1 cellular context compared by ENCODE assay signal in genomic region chr16:30409125-30410060, GRCh38.
TF ChIP-seq lines count a peak whose summit lies in the region.

No MANE protein-coding gene starts in this region.

TF ChIP-seq in HEK293, 187 proteins besides CTCF, POLR2A, EP300 and RAD21 (continued from another document):
- no peak for TF ChIP-seq ZNF112 (tag by site-specific recombination; IDR thresholded peaks at IDR 0.05)
- TF ChIP-seq ZNF600 (tag by site-specific recombination; IDR thresholded peaks at IDR 0.05), result 0 out of 2 replicates have a peak, but pooled peaks have one; percentile 22
- TF ChIP-seq, protein P1, sequence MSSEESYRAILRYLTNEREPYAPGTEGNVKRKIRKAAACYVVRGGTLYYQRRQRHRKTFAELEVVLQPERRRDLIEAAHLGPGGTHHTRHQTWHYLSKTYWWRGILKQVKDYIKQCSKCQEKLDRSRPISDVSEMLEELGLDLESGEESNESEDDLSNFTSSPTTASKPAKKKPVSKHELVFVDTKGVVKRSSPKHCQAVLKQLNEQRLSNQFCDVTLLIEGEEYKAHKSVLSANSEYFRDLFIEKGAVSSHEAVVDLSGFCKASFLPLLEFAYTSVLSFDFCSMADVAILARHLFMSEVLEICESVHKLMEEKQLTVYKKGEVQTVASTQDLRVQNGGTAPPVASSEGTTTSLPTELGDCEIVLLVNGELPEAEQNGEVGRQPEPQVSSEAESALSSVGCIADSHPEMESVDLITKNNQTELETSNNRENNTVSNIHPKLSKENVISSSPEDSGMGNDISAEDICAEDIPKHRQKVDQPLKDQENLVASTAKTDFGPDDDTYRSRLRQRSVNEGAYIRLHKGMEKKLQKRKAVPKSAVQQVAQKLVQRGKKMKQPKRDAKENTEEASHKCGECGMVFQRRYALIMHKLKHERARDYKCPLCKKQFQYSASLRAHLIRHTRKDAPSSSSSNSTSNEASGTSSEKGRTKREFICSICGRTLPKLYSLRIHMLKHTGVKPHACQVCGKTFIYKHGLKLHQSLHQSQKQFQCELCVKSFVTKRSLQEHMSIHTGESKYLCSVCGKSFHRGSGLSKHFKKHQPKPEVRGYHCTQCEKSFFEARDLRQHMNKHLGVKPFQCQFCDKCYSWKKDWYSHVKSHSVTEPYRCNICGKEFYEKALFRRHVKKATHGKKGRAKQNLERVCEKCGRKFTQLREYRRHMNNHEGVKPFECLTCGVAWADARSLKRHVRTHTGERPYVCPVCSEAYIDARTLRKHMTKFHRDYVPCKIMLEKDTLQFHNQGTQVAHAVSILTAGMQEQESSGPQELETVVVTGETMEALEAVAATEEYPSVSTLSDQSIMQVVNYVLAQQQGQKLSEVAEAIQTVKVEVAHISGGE (tag by site-specific recombination; conservative IDR thresholded peaks at IDR 0.05; ENCODE audit: low read depth), result 0 out of 2 replicates have a peak, but pooled peaks have one; percentile 30
- no peak for TF ChIP-seq ATF2 (tag by site-specific recombination; IDR thresholded peaks at IDR 0.05; ENCODE audit: low read depth)
- TF ChIP-seq IKZF3 (tag by site-specific recombination; IDR thresholded peaks at IDR 0.05), result peak; percentile 97
- TF ChIP-seq ZNF2 (tag by site-specific recombination; IDR thresholded peaks at IDR 0.05), result peak; percentile 48; the same call in 1 of the 2 replicates
- no peak for TF ChIP-seq ZNF10 (tag by site-specific recombination; IDR thresholded peaks at IDR 0.05)
- no peak for TF ChIP-seq ZNF473 (tag by site-specific recombination; IDR thresholded peaks at IDR 0.05)
- TF ChIP-seq, protein P2, sequence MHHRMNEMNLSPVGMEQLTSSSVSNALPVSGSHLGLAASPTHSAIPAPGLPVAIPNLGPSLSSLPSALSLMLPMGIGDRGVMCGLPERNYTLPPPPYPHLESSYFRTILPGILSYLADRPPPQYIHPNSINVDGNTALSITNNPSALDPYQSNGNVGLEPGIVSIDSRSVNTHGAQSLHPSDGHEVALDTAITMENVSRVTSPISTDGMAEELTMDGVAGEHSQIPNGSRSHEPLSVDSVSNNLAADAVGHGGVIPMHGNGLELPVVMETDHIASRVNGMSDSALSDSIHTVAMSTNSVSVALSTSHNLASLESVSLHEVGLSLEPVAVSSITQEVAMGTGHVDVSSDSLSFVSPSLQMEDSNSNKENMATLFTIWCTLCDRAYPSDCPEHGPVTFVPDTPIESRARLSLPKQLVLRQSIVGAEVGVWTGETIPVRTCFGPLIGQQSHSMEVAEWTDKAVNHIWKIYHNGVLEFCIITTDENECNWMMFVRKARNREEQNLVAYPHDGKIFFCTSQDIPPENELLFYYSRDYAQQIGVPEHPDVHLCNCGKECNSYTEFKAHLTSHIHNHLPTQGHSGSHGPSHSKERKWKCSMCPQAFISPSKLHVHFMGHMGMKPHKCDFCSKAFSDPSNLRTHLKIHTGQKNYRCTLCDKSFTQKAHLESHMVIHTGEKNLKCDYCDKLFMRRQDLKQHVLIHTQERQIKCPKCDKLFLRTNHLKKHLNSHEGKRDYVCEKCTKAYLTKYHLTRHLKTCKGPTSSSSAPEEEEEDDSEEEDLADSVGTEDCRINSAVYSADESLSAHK (tag by site-specific recombination; IDR thresholded peaks at IDR 0.05), result no peak
- TF ChIP-seq ZBTB6 (tag by site-specific recombination; IDR thresholded peaks at IDR 0.05), result 0 out of 2 replicates have a peak, but pooled peaks have one; percentile 38
- TF ChIP-seq ZBTB20 (tag by site-specific recombination; IDR thresholded peaks at IDR 0.05), result peak; percentile 91
- TF ChIP-seq ZFP69B (tag by site-specific recombination; IDR thresholded peaks at IDR 0.05), result 0 out of 2 replicates have a peak, but pooled peaks have one; percentile 52
- TF ChIP-seq KLF8 (tag by site-specific recombination; IDR thresholded peaks at IDR 0.05), result 0 out of 2 replicates have a peak, but pooled peaks have one; percentile 20
- TF ChIP-seq, protein P3, sequence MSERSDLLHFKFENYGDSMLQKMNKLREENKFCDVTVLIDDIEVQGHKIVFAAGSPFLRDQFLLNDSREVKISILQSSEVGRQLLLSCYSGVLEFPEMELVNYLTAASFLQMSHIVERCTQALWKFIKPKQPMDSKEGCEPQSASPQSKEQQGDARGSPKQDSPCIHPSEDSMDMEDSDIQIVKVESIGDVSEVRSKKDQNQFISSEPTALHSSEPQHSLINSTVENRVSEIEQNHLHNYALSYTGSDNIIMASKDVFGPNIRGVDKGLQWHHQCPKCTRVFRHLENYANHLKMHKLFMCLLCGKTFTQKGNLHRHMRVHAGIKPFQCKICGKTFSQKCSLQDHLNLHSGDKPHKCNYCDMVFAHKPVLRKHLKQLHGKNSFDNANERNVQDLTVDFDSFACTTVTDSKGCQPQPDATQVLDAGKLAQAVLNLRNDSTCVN (tag by site-specific recombination; optimal IDR thresholded peaks at IDR 0.05), result peak; percentile 20
- TF ChIP-seq ZNF548 (tag by site-specific recombination; IDR thresholded peaks at IDR 0.05), result no peak
- no peak for TF ChIP-seq ZNF585B (tag by site-specific recombination; IDR thresholded peaks at IDR 0.05)
- no peak for TF ChIP-seq ZNF513 (tag by site-specific recombination; IDR thresholded peaks at IDR 0.05)
- TF ChIP-seq KLF1 (tag by site-specific recombination; IDR thresholded peaks at IDR 0.05), result no peak
- TF ChIP-seq ZFHX2 (tag by site-specific recombination; conservative IDR thresholded peaks at IDR 0.05), result peak; percentile 65
- TF ChIP-seq, protein P4, sequence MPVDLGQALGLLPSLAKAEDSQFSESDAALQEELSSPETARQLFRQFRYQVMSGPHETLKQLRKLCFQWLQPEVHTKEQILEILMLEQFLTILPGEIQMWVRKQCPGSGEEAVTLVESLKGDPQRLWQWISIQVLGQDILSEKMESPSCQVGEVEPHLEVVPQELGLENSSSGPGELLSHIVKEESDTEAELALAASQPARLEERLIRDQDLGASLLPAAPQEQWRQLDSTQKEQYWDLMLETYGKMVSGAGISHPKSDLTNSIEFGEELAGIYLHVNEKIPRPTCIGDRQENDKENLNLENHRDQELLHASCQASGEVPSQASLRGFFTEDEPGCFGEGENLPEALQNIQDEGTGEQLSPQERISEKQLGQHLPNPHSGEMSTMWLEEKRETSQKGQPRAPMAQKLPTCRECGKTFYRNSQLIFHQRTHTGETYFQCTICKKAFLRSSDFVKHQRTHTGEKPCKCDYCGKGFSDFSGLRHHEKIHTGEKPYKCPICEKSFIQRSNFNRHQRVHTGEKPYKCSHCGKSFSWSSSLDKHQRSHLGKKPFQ (tag by site-specific recombination; IDR thresholded peaks at IDR 0.05), result no peak
- TF ChIP-seq ZBTB44 (tag by site-specific recombination; IDR thresholded peaks at IDR 0.05), result 0 out of 2 replicates have a peak, but pooled peaks have one; percentile 18
- TF ChIP-seq ZNF211 (tag by site-specific recombination; IDR thresholded peaks at IDR 0.05; ENCODE audit: low read depth), result no peak
- peak; percentile 37; the same call in 1 of the 2 replicates for TF ChIP-seq SP7 (tag by site-specific recombination; IDR thresholded peaks at IDR 0.05)
- TF ChIP-seq ZNF521 (tag by site-specific recombination; IDR thresholded peaks at IDR 0.05), result no peak
- peak; percentile 93 for TF ChIP-seq GLIS1 (tag by site-specific recombination; IDR thresholded peaks at IDR 0.05)
- no peak for TF ChIP-seq ZNF449 (tag by site-specific recombination; IDR thresholded peaks at IDR 0.05)
- no peak for TF ChIP-seq ZNF664 (tag by site-specific recombination; IDR thresholded peaks at IDR 0.05)
- TF ChIP-seq, protein P5, sequence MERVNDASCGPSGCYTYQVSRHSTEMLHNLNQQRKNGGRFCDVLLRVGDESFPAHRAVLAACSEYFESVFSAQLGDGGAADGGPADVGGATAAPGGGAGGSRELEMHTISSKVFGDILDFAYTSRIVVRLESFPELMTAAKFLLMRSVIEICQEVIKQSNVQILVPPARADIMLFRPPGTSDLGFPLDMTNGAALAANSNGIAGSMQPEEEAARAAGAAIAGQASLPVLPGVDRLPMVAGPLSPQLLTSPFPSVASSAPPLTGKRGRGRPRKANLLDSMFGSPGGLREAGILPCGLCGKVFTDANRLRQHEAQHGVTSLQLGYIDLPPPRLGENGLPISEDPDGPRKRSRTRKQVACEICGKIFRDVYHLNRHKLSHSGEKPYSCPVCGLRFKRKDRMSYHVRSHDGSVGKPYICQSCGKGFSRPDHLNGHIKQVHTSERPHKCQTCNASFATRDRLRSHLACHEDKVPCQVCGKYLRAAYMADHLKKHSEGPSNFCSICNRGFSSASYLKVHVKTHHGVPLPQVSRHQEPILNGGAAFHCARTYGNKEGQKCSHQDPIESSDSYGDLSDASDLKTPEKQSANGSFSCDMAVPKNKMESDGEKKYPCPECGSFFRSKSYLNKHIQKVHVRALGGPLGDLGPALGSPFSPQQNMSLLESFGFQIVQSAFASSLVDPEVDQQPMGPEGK (tag by site-specific recombination; IDR thresholded peaks at IDR 0.05), result peak; percentile 84
- TF ChIP-seq ZSCAN30 (tag by site-specific recombination; IDR thresholded peaks at IDR 0.05), result peak; percentile 99
- no peak for TF ChIP-seq ZNF169 (tag by site-specific recombination; IDR thresholded peaks at IDR 0.05)
- TF ChIP-seq, protein P6, sequence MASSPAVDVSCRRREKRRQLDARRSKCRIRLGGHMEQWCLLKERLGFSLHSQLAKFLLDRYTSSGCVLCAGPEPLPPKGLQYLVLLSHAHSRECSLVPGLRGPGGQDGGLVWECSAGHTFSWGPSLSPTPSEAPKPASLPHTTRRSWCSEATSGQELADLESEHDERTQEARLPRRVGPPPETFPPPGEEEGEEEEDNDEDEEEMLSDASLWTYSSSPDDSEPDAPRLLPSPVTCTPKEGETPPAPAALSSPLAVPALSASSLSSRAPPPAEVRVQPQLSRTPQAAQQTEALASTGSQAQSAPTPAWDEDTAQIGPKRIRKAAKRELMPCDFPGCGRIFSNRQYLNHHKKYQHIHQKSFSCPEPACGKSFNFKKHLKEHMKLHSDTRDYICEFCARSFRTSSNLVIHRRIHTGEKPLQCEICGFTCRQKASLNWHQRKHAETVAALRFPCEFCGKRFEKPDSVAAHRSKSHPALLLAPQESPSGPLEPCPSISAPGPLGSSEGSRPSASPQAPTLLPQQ (tag by site-specific recombination; IDR thresholded peaks at IDR 0.05), result peak; percentile 71
- no peak for TF ChIP-seq ZFP37 (tag by site-specific recombination; IDR thresholded peaks at IDR 0.05)
- TF ChIP-seq ZNF391 (tag by site-specific recombination; IDR thresholded peaks at IDR 0.05; ENCODE audit: borderline replicate concordance, low read depth), result peak; percentile 64; the same call in 1 of the 2 replicates
- TF ChIP-seq ZNF549 (tag by site-specific recombination; IDR thresholded peaks at IDR 0.05), result no peak
- TF ChIP-seq ZNF23 (tag by site-specific recombination; IDR thresholded peaks at IDR 0.05; ENCODE audit: borderline replicate concordance), result no peak
- TF ChIP-seq ZNF423 (tag by site-specific recombination; IDR thresholded peaks at IDR 0.05), result no peak
